In genomic region chr2:178767099-178768060, GRCh38 we compare ENCODE assay signal across 22 cellular contexts. TPM values are rescaled to one million over a fixed set of nuclear protein-coding genes. Genes with fewer than 3 reads are reported as not detected.
DNase-seq lines count a peak whose midpoint lies in the region; ATAC-seq and TF ChIP-seq lines count a peak whose summit lies in the region.
"Had no signal": no experiment of that assay in that cellular context is flagged by ENCODE, and none has a peak within 500 bp of the region (broad histone marks: within the 10 kb centered on the region; RNA-seq: fewer than 3 reads in every experiment).

No MANE protein-coding gene starts in this region.

- H3K27ac ChIP-seq in BLaER1 (peak overlapping the region; percentile 60), cardiac muscle cell (peak overlapping the region; percentile 59), ascending aorta (no peak overlapping the region)
- H3K27ac ChIP-seq: hepatocyte, left lung, sigmoid colon, thoracic aorta had no signal

- no peaks in the 10 kb centered on the region for H3K27me3 ChIP-seq in BLaER1
- H3K27me3 ChIP-seq in cardiac muscle cell, result no peaks in the 10 kb centered on the region
- no peaks in the 10 kb centered on the region for H3K27me3 ChIP-seq in ascending aorta
- H3K27me3 ChIP-seq: hepatocyte, left lung, sigmoid colon had no signal

- no peak overlapping the region for H3K4me3 ChIP-seq in BLaER1
- no peak overlapping the region for H3K4me3 ChIP-seq in cardiac muscle cell
- H3K4me3 ChIP-seq in ascending aorta, result no peak overlapping the region
- H3K4me3 ChIP-seq: GM12878, HAP-1, hepatocyte, left lung, sigmoid colon, thoracic aorta had no signal

- no peak overlapping the region for H3K9ac ChIP-seq in BLaER1

- DNase-seq in NCI-H1092 treated with DMSO at 0.1 percent for 48 hours (lab: John Stamatoyannopoulos, UW), result peak; percentile 86
- DNase-seq in NCI-H345 treated with DMSO at 0.1 percent for 48 hours (lab: John Stamatoyannopoulos, UW; ENCODE audit: unreplicated experiment), result peak; percentile 6
- no peak for DNase-seq in cardiac muscle cell (ENCODE audit: low read depth in 1 of 2, low spot score in 1 of 2)
- no peak for DNase-seq in iPS-NIHi11 (ENCODE audit: low spot score)
- DNase-seq in activated CD4-positive, alpha-beta T cell treated with anti-CD3 and anti-CD28 coated beads for 48 hours, result no peak
- DNase-seq in ascending aorta (ENCODE audit: low spot score in 2 of 2), result no peak
- DNase-seq: activated CD4-positive, CD25-positive, alpha-beta regulatory T cell treated with anti-CD3 and anti-CD28 coated beads, Interleukin-2, amount 50 U/mL, for 72 hours; activated gamma-delta T cell; effector CD8-positive, alpha-beta T cell; left lung; MV-4-11; natural killer cell; PC-3; sigmoid colon; stimulated activated CD4-positive, alpha-beta T cell treated with anti-CD3 and anti-CD28 coated beads, Interleukin-15, amount 100 ng/mL, for 24 hours; stimulated activated naive CD8-positive, alpha-beta T cell treated with anti-CD3 and anti-CD28 coated beads, Interleukin-15, Interleukin-2, amounts not matched to agents 100 U/mL and 50 U/mL, for 24 hours had no signal

- H3K36me3 ChIP-seq in BLaER1 (no peaks in the 10 kb centered on the region), cardiac muscle cell (peaks cover 100% of the 10 kb centered on the region), ascending aorta (no peaks in the 10 kb centered on the region)
- H3K36me3 ChIP-seq: HAP-1, sigmoid colon, thoracic aorta had no signal

- no peak for TF ChIP-seq CTCF in cardiac muscle cell (IDR thresholded peaks at IDR 0.05; ENCODE audit: low read depth, low read length)
- no peak for TF ChIP-seq CTCF in ascending aorta (IDR thresholded peaks at IDR 0.05)

- intact Hi-C loops in ascending aorta (cut with DNase I), result no loop called here

- ATAC-seq in HG02642 (IDR thresholded peaks at IDR 0.05; ENCODE audit: poor library complexity, unreplicated experiment), result no peak
- ATAC-seq: GM12878; left lung; natural killer cell; PC-3; stimulated activated naive CD8-positive, alpha-beta T cell treated with anti-CD3 and anti-CD28 coated beads, Interleukin-15, Interleukin-2, amounts not matched to agents 100 U/mL and 50 U/mL, for 24 hours had no signal

- H3K9me3 ChIP-seq in BLaER1 (no peaks in the 10 kb centered on the region), cardiac muscle cell (ENCODE audit: low read depth) (no peaks in the 10 kb centered on the region), ascending aorta (no peaks in the 10 kb centered on the region)
- H3K9me3 ChIP-seq: HAP-1, left lung, sigmoid colon, thoracic aorta had no signal

- H3K4me1 ChIP-seq in BLaER1 (peaks cover 32% of the 10 kb centered on the region), cardiac muscle cell (ENCODE audit: low read depth) (no peaks in the 10 kb centered on the region), ascending aorta (no peaks in the 10 kb centered on the region)
- H3K4me1 ChIP-seq: HAP-1, left lung, sigmoid colon had no signal

- no peaks in the 10 kb centered on the region for H4K20me1 ChIP-seq in BLaER1

- H3K4me2 ChIP-seq in BLaER1, result peak overlapping the region; percentile 31
- H3K4me2 ChIP-seq: hepatocyte had no signal

RNA-seq across cellular contexts. Expression of gene TTN, which starts 39.8 kb away (rescaled TPM):
- total RNA-seq in cardiac muscle cell (473 and 1,214 TPM in 2 replicates), ascending aorta (7.6 TPM)
- polyA plus RNA-seq in cardiac muscle cell, result 1,208 and 1,558 TPM in 2 replicates

Comparison
In these comparisons a context has a peak if more than half of its experiments do, and no peak if none do; other contexts are left out.
1. H3K27ac ChIP-seq: peak in BLaER1 (single experiment) and cardiac muscle cell (single experiment); none in ascending aorta (0 of 2).
2. DNase-seq: peak in NCI-H1092 treated with DMSO at 0.1 percent for 48 hours (single experiment) and NCI-H345 treated with DMSO at 0.1 percent for 48 hours (single experiment); none in cardiac muscle cell (0 of 2), iPS-NIHi11 (single experiment), activated CD4-positive, alpha-beta T cell treated with anti-CD3 and anti-CD28 coated beads for 48 hours (single experiment) and ascending aorta (0 of 2).
3. RNA of gene TTN, which starts 39.8 kb away (total RNA-seq): 473 to 1,214 TPM in cardiac muscle cell; 7.6 TPM in ascending aorta (single experiment); every median in the first group is over 10 times any median in the second.